ENCODE assay signal across 12 cellular contexts in genomic region chr5:135139397-135140134, GRCh38.
DNase-seq lines count a peak whose midpoint lies in the region; ATAC-seq, FAIRE-seq and TF ChIP-seq lines count a peak whose summit lies in the region.
"Had no signal": no experiment of that assay in that cellular context is flagged by ENCODE, and none has a peak within 500 bp of the region (broad histone marks: within the 10 kb centered on the region; RNA-seq: fewer than 3 reads in every experiment).

No MANE protein-coding gene starts in this region.

- H3K27ac Mint-ChIP-seq in activated T-helper 2 cell treated with anti-CD3 and anti-CD28 coated beads, Interferon-gamma antibody, Interleukin-2, Interleukin-4, amounts not matched to agents 10 μg/mL and 5 μg/mL and 100 μg/mL, durations not matched to agents 14 hours and 24 hours and 36 hours: no peak overlapping the region
- no peak overlapping the region for H3K27ac Mint-ChIP-seq in natural killer cell
- no peak overlapping the region for H3K27ac Mint-ChIP-seq in activated CD4-positive, alpha-beta memory T cell treated with anti-CD3 and anti-CD28 coated beads for 36 hours

- H3K27me3 ChIP-seq in lower lobe of right lung (ENCODE audit: low read depth): no peaks in the 10 kb centered on the region

- H3K4me3 Mint-ChIP-seq in activated T-helper 2 cell treated with anti-CD3 and anti-CD28 coated beads, Interferon-gamma antibody, Interleukin-2, Interleukin-4, amounts not matched to agents 10 μg/mL and 5 μg/mL and 100 μg/mL, durations not matched to agents 14 hours and 24 hours and 36 hours (ENCODE audit: low read depth): no peak overlapping the region
- H3K4me3 Mint-ChIP-seq in natural killer cell: no peak overlapping the region
- no peak overlapping the region for H3K4me3 Mint-ChIP-seq in activated CD4-positive, alpha-beta memory T cell treated with anti-CD3 and anti-CD28 coated beads for 36 hours

- no peaks in the 10 kb centered on the region for H3K36me3 ChIP-seq in lower lobe of right lung

- peaks cover 14% of the 10 kb centered on the region for H3K4me1 ChIP-seq in lower lobe of right lung

- H3K9me3 ChIP-seq in lower lobe of right lung: no peaks in the 10 kb centered on the region

- in situ Hi-C loops in ACHN (cut with HindIII; ENCODE audit: low pct_ligation_motif_present, low pct_unique_long_range_greater_than_20kb, low sequenced_read_pairs): no loop called here

- intact Hi-C loops in lower lobe of right lung (cut with DNase I): no loop called here
- intact Hi-C loops in activated T-helper 2 cell treated with anti-CD3 and anti-CD28 coated beads, Interferon-gamma antibody, Interleukin-2, Interleukin-4, amounts not matched to agents 10 μg/mL and 5 μg/mL and 100 μg/mL, durations not matched to agents 14 hours and 24 hours and 36 hours (cut with micrococcal nuclease): no loop called here
- intact Hi-C loops in natural killer cell (cut with micrococcal nuclease): no loop called here
- intact Hi-C loops in activated CD4-positive, alpha-beta memory T cell treated with anti-CD3 and anti-CD28 coated beads for 36 hours (cut with micrococcal nuclease): no loop called here

- peaks cover 2% of the 10 kb centered on the region for H3K27me3 Mint-ChIP-seq in activated T-helper 2 cell treated with anti-CD3 and anti-CD28 coated beads, Interferon-gamma antibody, Interleukin-2, Interleukin-4, amounts not matched to agents 10 μg/mL and 5 μg/mL and 100 μg/mL, durations not matched to agents 14 hours and 24 hours and 36 hours (ENCODE audit: low read depth)
- peaks cover 0 to 6% of the 10 kb centered on the region in 2 donors for H3K27me3 Mint-ChIP-seq in natural killer cell (ENCODE audit: low read depth in 2 of 2)
- H3K27me3 Mint-ChIP-seq in activated CD4-positive, alpha-beta memory T cell treated with anti-CD3 and anti-CD28 coated beads for 36 hours: peaks cover 2% of the 10 kb centered on the region

- H3K4me3 ChIP-seq in lower lobe of right lung: no peak overlapping the region

- no peak for TF ChIP-seq CTCF in lower lobe of right lung (IDR thresholded peaks at IDR 0.05)
- TF ChIP-seq CTCF in natural killer cell (IDR thresholded peaks at IDR 0.05): no peak

- no peaks in the 10 kb centered on the region for H3K4me1 Mint-ChIP-seq in activated T-helper 2 cell treated with anti-CD3 and anti-CD28 coated beads, Interferon-gamma antibody, Interleukin-2, Interleukin-4, amounts not matched to agents 10 μg/mL and 5 μg/mL and 100 μg/mL, durations not matched to agents 14 hours and 24 hours and 36 hours (ENCODE audit: low read depth)
- H3K4me1 Mint-ChIP-seq in natural killer cell: no peaks in the 10 kb centered on the region
- no peaks in the 10 kb centered on the region for H3K4me1 Mint-ChIP-seq in activated CD4-positive, alpha-beta memory T cell treated with anti-CD3 and anti-CD28 coated beads for 36 hours (ENCODE audit: low read depth)

- H3K27ac ChIP-seq in lower lobe of right lung: no peak overlapping the region

- peak; percentile 69 to 79 for ATAC-seq in lower lobe of right lung
- ATAC-seq in natural killer cell: no peak

- CTCF ChIA-PET in activated CD4-positive, alpha-beta memory T cell treated with anti-CD3 and anti-CD28 coated beads for 36 hours (lab: Charles Lee): no interaction called here

- no peaks in the 10 kb centered on the region for H3K9me3 Mint-ChIP-seq in activated T-helper 2 cell treated with anti-CD3 and anti-CD28 coated beads, Interferon-gamma antibody, Interleukin-2, Interleukin-4, amounts not matched to agents 10 μg/mL and 5 μg/mL and 100 μg/mL, durations not matched to agents 14 hours and 24 hours and 36 hours
- no peaks in the 10 kb centered on the region for H3K9me3 Mint-ChIP-seq in natural killer cell
- H3K9me3 Mint-ChIP-seq in activated CD4-positive, alpha-beta memory T cell treated with anti-CD3 and anti-CD28 coated beads for 36 hours: no peaks in the 10 kb centered on the region

- FAIRE-seq in HTR-8/SVneo (lab: Jason Lieb, UNC): peak; percentile 48
- FAIRE-seq: endothelial cell of umbilical vein had no signal

- POLR2A ChIA-PET in activated CD4-positive, alpha-beta memory T cell treated with anti-CD3 and anti-CD28 coated beads for 36 hours (lab: Charles Lee): no interaction called here

- DNase-seq in ACHN (peak; percentile 42), HTR-8/SVneo (ENCODE audit: insufficient read length, low spot score) (peak; percentile 96), amniotic stem cell (lab: John Stamatoyannopoulos, UW) (peak; percentile 85), lower lobe of right lung (no peak), natural killer cell (no peak)
- no peak for DNase-seq in activated T-helper 2 cell treated with anti-CD3 and anti-CD28 coated beads, Interferon-gamma antibody, Interleukin-2, Interleukin-4, amounts not matched to agents 10 μg/mL and 5 μg/mL and 100 μg/mL, durations not matched to agents 14 hours and 24 hours and 36 hours (ENCODE audit: low spot score)
- no peak for DNase-seq in activated naive CD4-positive, alpha-beta T cell (lab: John Stamatoyannopoulos, UW)
- DNase-seq in activated CD4-positive, alpha-beta memory T cell treated with anti-CD3 and anti-CD28 coated beads for 36 hours: no peak
- DNase-seq: COR-L47, NCI-H1092, right cardiac atrium had no signal

- no peaks in the 10 kb centered on the region for H3K36me3 Mint-ChIP-seq in activated T-helper 2 cell treated with anti-CD3 and anti-CD28 coated beads, Interferon-gamma antibody, Interleukin-2, Interleukin-4, amounts not matched to agents 10 μg/mL and 5 μg/mL and 100 μg/mL, durations not matched to agents 14 hours and 24 hours and 36 hours (ENCODE audit: low read depth)
- H3K36me3 Mint-ChIP-seq in natural killer cell: no peaks in the 10 kb centered on the region
- H3K36me3 Mint-ChIP-seq in activated CD4-positive, alpha-beta memory T cell treated with anti-CD3 and anti-CD28 coated beads for 36 hours: no peaks in the 10 kb centered on the region

Comparison
In these comparisons a context has a peak if more than half of its experiments do, and no peak if none do; other contexts are left out.
1. DNase-seq: peak in ACHN (single experiment), HTR-8/SVneo (single experiment) and amniotic stem cell (single experiment); none in lower lobe of right lung (single experiment), activated T-helper 2 cell treated with anti-CD3 and anti-CD28 coated beads, Interferon-gamma antibody, Interleukin-2, Interleukin-4, amounts not matched to agents 10 μg/mL and 5 μg/mL and 100 μg/mL, durations not matched to agents 14 hours and 24 hours and 36 hours (single experiment), natural killer cell (single experiment), activated naive CD4-positive, alpha-beta T cell (0 of 4) and activated CD4-positive, alpha-beta memory T cell treated with anti-CD3 and anti-CD28 coated beads for 36 hours (single experiment).
2. ATAC-seq: peak in lower lobe of right lung (2 of 2); none in natural killer cell (0 of 3).